ENCODE assay signal across 8 cellular contexts in genomic region chr15:77409259-77410156, GRCh38. TPM values are rescaled to one million over a fixed set of nuclear protein-coding genes. Genes with fewer than 3 reads are reported as not detected.
DNase-seq lines count a peak whose midpoint lies in the region; ATAC-seq, FAIRE-seq and TF ChIP-seq lines count a peak whose summit lies in the region.

No MANE protein-coding gene starts in this region.

- H3K4me3 ChIP-seq in BLaER1 (no peak overlapping the region), transverse colon (no peak overlapping the region)
- H3K4me3 ChIP-seq in Jurkat, Clone E6-1 (ENCODE audit: low read length): no peak overlapping the region

- no peak for TF ChIP-seq POLR2A in transverse colon (IDR thresholded peaks at IDR 0.05)

- H3K4me1 ChIP-seq in BLaER1 (peaks cover 17% of the 10 kb centered on the region), transverse colon (peaks cover 0 to 44% (median 17%) of the 10 kb centered on the region in 4 donors)

- in situ Hi-C loops in transverse colon (cut with MboI; ENCODE audit: low pct_ligation_motif_present in 1 of 4, low pct_unique_long_range_greater_than_20kb in 1 of 4, low sequenced_read_pairs in 3 of 4): no loop called here

- no peaks in the 10 kb centered on the region for H3K9me3 ChIP-seq in BLaER1
- no peaks in the 10 kb centered on the region for H3K9me3 ChIP-seq in transverse colon

- peak; percentile 21 for FAIRE-seq in colon (lab: Jason Lieb, UNC)

- H3K27ac ChIP-seq in BLaER1 (no peak overlapping the region), transverse colon (peak overlapping the region in 1 of 4 donors; percentile 29)

- WGBS in transverse colon (ENCODE audit: low coverage in 1 of 2), 2 donors: 56 to 68% methylated on average over 2 to 4 of the region's 4 CpGs

- intact Hi-C loops in transverse colon (cut with DNase I; ENCODE audit: low total_unique reads): no loop called here

- ATAC-seq in GM19397 (IDR thresholded peaks at IDR 0.05; ENCODE audit: unreplicated experiment) (peak; percentile 75), HG02763 (IDR thresholded peaks at IDR 0.05; ENCODE audit: unreplicated experiment) (no peak)

- no peaks in the 10 kb centered on the region for H4K20me1 ChIP-seq in BLaER1

- no peaks in the 10 kb centered on the region for H3K27me3 ChIP-seq in BLaER1
- H3K27me3 ChIP-seq in transverse colon: no peaks in the 10 kb centered on the region

- no peak for TF ChIP-seq EP300 in transverse colon (IDR thresholded peaks at IDR 0.05; ENCODE audit: low read depth)

- DNase-seq in Jurkat, Clone E6-1 (ENCODE audit: low read depth, low spot score): peak; percentile 69
- DNase-seq in GM03348 (ENCODE audit: low spot score): no peak
- no peak for DNase-seq in transverse colon
- DNase-seq in cerebellar cortex (ENCODE audit: low spot score): no peak

- peak overlapping the region; percentile 42 for H3K4me2 ChIP-seq in BLaER1

- H3K9ac ChIP-seq in BLaER1: no peak overlapping the region

- H3K36me3 ChIP-seq in BLaER1: no peaks in the 10 kb centered on the region
- H3K36me3 ChIP-seq in transverse colon: no peaks in the 10 kb centered on the region

- no peak for TF ChIP-seq CTCF in transverse colon (IDR thresholded peaks at IDR 0.05)

RNA-seq across cellular contexts. Expression of gene PEAK1, which starts 10.4 kb away (rescaled TPM):
- 9.9 TPM for polyA plus RNA-seq in Jurkat, Clone E6-1 (2012; ENCODE audit: insufficient read depth, insufficient read length)
- total RNA-seq in transverse colon: 10 to 100 TPM; 51.1 to 82.2 (median 58.1) TPM

RNA-seq across cellular contexts. Expression of gene HMG20A, which starts 11.2 kb away (rescaled TPM):
- polyA plus RNA-seq in Jurkat, Clone E6-1 (2012; ENCODE audit: insufficient read depth, insufficient read length): 44.3 TPM
- total RNA-seq in transverse colon: 10 to 100 TPM; 27.5 to 51.1 (median 37.0) TPM
